ENCODE assay signal across 8 cellular contexts in genomic region chr4:1856920-1857699, GRCh38. TPM values are rescaled to one million over a fixed set of nuclear protein-coding genes. Genes with fewer than 3 reads are reported as not detected.
DNase-seq lines count a peak whose midpoint lies in the region; ATAC-seq and TF ChIP-seq lines count a peak whose summit lies in the region.

No MANE protein-coding gene starts in this region.

- H3K36me3 ChIP-seq in lower lobe of right lung (no peaks in the 10 kb centered on the region), tibial artery (no peaks in the 10 kb centered on the region)

- peaks cover 5% of the 10 kb centered on the region for H3K36me3 Mint-ChIP-seq in CD4-positive, alpha-beta T cell (ENCODE audit: low read depth)

- peak overlapping the region; percentile 67 for H3K27ac Mint-ChIP-seq in CD4-positive, alpha-beta T cell

- H3K4me1 ChIP-seq in lower lobe of right lung: peaks cover 26% of the 10 kb centered on the region
- H3K4me1 ChIP-seq in tibial artery: peaks cover 9 to 35% (median 20%) of the 10 kb centered on the region in 4 donors

- H3K4me3 ChIP-seq in choroid plexus epithelial cell (ENCODE audit: low read depth, low read length): peak overlapping the region; percentile 88
- H3K4me3 ChIP-seq in lower lobe of right lung: peak overlapping the region; percentile 96
- peak overlapping the region; percentile 65 to 69 for H3K4me3 ChIP-seq in tibial artery

- no peak for DNase-seq in CD4-positive, alpha-beta T cell
- DNase-seq in LHCN-M2 (ENCODE audit: low read depth) (peak; percentile 47), choroid plexus epithelial cell (ENCODE audit: low read depth) (peak; percentile 34), lower lobe of right lung (no peak), tibial artery (no peak), NCI-H128 (lab: John Stamatoyannopoulos, UW; ENCODE audit: unreplicated experiment) (no peak), epidermal melanocyte (ENCODE audit: insufficient read length, low spot score) (no peak), NCI-H1092 treated with DMSO at 0.1 percent for 48 hours (lab: John Stamatoyannopoulos, UW) (no peak)

- H3K4me3 Mint-ChIP-seq in CD4-positive, alpha-beta T cell: peak overlapping the region; percentile 87

- H3K4me1 Mint-ChIP-seq in CD4-positive, alpha-beta T cell (ENCODE audit: low read depth): peaks cover 38% of the 10 kb centered on the region

- ATAC-seq in CD4-positive, alpha-beta T cell (ENCODE audit: poor library complexity): no peak
- peak; percentile 3 to 20 for ATAC-seq in lower lobe of right lung

- intact Hi-C loops in CD4-positive, alpha-beta T cell (cut with DNase I, micrococcal nuclease): loop anchor here (1.0 to 10.0 kb wide), 11 partner anchors 13 to 1218 kb away; partner anchors contain the start of genes CFAP99 (in 1 of the 2), FAM53A (in 1 of the 2), GAK (in 1 of the 2) and HTT (in 1 of the 2)
- intact Hi-C loops in lower lobe of right lung (cut with DNase I) (no loop called here), tibial artery (cut with DNase I; ENCODE audit: low total_unique reads) (loop anchor here (10.0 kb wide), 1 partner anchor 48 kb away; no protein-coding TSS in a partner anchor)

- POLR2A ChIA-PET in CD4-positive, alpha-beta T cell (lab: Charles Lee): interaction anchor here (0.9 to 3.6 kb wide), 8 partner anchors 9 to 1105 kb away, joined by 3 to 62 read pairs (median 4); partner anchors contain the start of genes NSD2, SLBP, TACC3 and TMEM129

- no peaks in the 10 kb centered on the region for H3K27me3 ChIP-seq in CD4-positive, alpha-beta T cell (ENCODE audit: control insufficient read depth, insufficient read depth, low read length)
- peaks cover 3% of the 10 kb centered on the region for H3K27me3 ChIP-seq in lower lobe of right lung (ENCODE audit: low read depth)
- peaks cover 0 to 10% of the 10 kb centered on the region in 2 donors for H3K27me3 ChIP-seq in tibial artery

- H3K27ac ChIP-seq in CD4-positive, alpha-beta T cell (ENCODE audit: low read depth, low read length): no peak overlapping the region
- H3K27ac ChIP-seq in lower lobe of right lung: peak overlapping the region; percentile 84
- peak overlapping the region; percentile 77 to 84 for H3K27ac ChIP-seq in tibial artery

- CTCF ChIA-PET in CD4-positive, alpha-beta T cell (lab: Charles Lee): interaction anchor here (0.7 to 1.4 kb wide), 4 partner anchors 13 to 164 kb away, joined by 3 to 5 read pairs (median 4); partner anchors contain the start of genes NSD2 and SLBP

- no peaks in the 10 kb centered on the region for H3K9me3 ChIP-seq in CD4-positive, alpha-beta T cell (ENCODE audit: control insufficient read depth, low read length)
- H3K9me3 ChIP-seq in lower lobe of right lung: no peaks in the 10 kb centered on the region
- no peaks in the 10 kb centered on the region for H3K9me3 ChIP-seq in tibial artery

- no peaks in the 10 kb centered on the region for H3K9me3 Mint-ChIP-seq in CD4-positive, alpha-beta T cell

- no peaks in the 10 kb centered on the region for H3K27me3 Mint-ChIP-seq in CD4-positive, alpha-beta T cell

- TF ChIP-seq CTCF in CD4-positive, alpha-beta T cell (IDR thresholded peaks at IDR 0.05): no peak
- TF ChIP-seq CTCF in choroid plexus epithelial cell (conservative IDR thresholded peaks at IDR 0.05; ENCODE audit: low read depth, low read length) (no peak), lower lobe of right lung (IDR thresholded peaks at IDR 0.05) (no peak), tibial artery (IDR thresholded peaks at IDR 0.05) (no peak)

RNA-seq across cellular contexts. Expression of gene LETM1, which starts 1.2 kb away (rescaled TPM):
- total RNA-seq in CD4-positive, alpha-beta T cell: 10 to 100 TPM; 21.2 to 25.2 TPM
- total RNA-seq in LHCN-M2 (2014; rRNA removed): 56.1 and 58.0 TPM in 2 replicates
- 19.1 TPM for polyA plus RNA-seq in LHCN-M2 (2012)
- 33.6 TPM for total RNA-seq in lower lobe of right lung

RNA-seq across cellular contexts. Expression of gene NSD2, which starts 14.1 kb away (rescaled TPM):
- total RNA-seq in CD4-positive, alpha-beta T cell: 10 to 100 TPM; 42.4 to 45.8 TPM
- total RNA-seq in LHCN-M2 (2014; rRNA removed): 69.9 and 77.4 TPM in 2 replicates
- polyA plus RNA-seq in LHCN-M2 (2012): 41.6 TPM
- total RNA-seq in lower lobe of right lung: 52.9 TPM

Comparison
In these comparisons a context has a peak if more than half of its experiments do, and no peak if none do; other contexts are left out.
1. DNase-seq: peak in LHCN-M2 (single experiment) and choroid plexus epithelial cell (single experiment); none in CD4-positive, alpha-beta T cell (0 of 10), lower lobe of right lung (single experiment), tibial artery (0 of 2), NCI-H128 (single experiment), epidermal melanocyte (single experiment) and NCI-H1092 treated with DMSO at 0.1 percent for 48 hours (single experiment).
2. Peak in every context shown above with its lines, with median percentiles within 50 percentile points of each other: H3K4me3 ChIP-seq.